20 cellular contexts compared by ENCODE assay signal in the genomic region with DNA sequence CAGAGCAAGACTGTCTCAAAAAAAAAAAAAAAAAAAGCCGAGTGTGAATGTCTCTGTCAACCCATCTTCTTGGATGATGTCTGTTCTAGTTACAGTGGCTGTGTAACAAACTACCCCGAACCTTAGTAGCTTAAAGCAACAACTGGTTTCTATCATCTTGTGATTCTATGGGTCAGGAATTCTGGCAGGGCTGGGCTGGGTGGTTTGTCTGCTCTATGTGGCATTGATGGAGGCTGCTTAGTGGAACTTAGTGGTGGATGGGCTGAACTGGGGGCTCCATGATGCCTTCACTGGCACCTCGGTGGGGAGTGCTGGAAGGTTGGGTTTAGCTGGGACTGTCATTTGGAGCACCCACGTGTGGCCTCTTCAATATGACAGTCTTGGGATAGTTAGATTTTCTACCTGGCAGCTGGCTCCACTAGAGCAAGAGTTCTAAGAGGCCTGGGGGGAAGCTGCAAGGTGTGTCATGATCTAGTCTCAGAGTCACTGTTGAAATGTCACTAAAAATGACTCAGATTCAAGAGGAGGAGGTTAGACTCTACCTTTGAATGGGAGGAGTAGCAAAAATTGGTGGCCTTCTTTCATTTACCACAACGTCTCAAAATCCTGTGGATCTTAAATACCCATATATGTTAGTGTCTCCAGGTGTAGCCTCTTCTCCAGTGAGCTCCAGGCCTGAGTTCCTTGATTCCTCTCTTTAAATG. TPM values are rescaled to one million over a fixed set of nuclear protein-coding genes. Genes with fewer than 3 reads are reported as not detected.
DNase-seq lines count a peak whose midpoint lies in the region; TF ChIP-seq lines count a peak whose summit lies in the region.
"Had no signal": no experiment of that assay in that cellular context is flagged by ENCODE, and none has a peak within 500 bp of the region (broad histone marks: within the 10 kb centered on the region; RNA-seq: fewer than 3 reads in every experiment).

No MANE protein-coding gene starts in this region.

- H3K4me3 Mint-ChIP-seq in CD4-positive, alpha-beta memory T cell, result no peak overlapping the region
- no peak overlapping the region for H3K4me3 Mint-ChIP-seq in Caco-2 (ENCODE audit: unreplicated experiment)
- H3K4me3 Mint-ChIP-seq: CD8-positive, alpha-beta T cell had no signal

- no peak overlapping the region for H3K23ac ChIP-seq in neuronal stem cell (ENCODE audit: low read depth, low read length, poor library complexity)

- no peak overlapping the region for H2AK5ac ChIP-seq in neuronal stem cell (ENCODE audit: low read depth, low read length)

- no peak overlapping the region for H2AFZ ChIP-seq in neuronal stem cell (ENCODE audit: low read length)

- H3K27me3 Mint-ChIP-seq in CD4-positive, alpha-beta memory T cell, result no peaks in the 10 kb centered on the region
- no peaks in the 10 kb centered on the region for H3K27me3 Mint-ChIP-seq in Caco-2 (ENCODE audit: insufficient read depth, unreplicated experiment)

- no peaks in the 10 kb centered on the region for H3K36me3 ChIP-seq in CD4-positive, alpha-beta memory T cell (ENCODE audit: insufficient read depth, low read length)
- H3K36me3 ChIP-seq in Caco-2 (ENCODE audit: control insufficient read depth, insufficient read depth, low read length) (no peaks in the 10 kb centered on the region), neuronal stem cell (replicated peaks in 1 of 2; ENCODE audit: control insufficient read depth in 2 of 2, insufficient read depth in 2 of 2, low read length in 2 of 2) (no peaks in the 10 kb centered on the region)
- H3K36me3 ChIP-seq: BE2C had no signal

- no peak overlapping the region for H3K4ac ChIP-seq in neuronal stem cell (ENCODE audit: low read length)

- no peak overlapping the region for H2BK12ac ChIP-seq in neuronal stem cell (ENCODE audit: low read length)

- in situ Hi-C loops in GM13976 (cut with MboI; ENCODE audit: low sequenced_read_pairs, unreplicated experiment), result no loop called here

- H2BK15ac ChIP-seq in neuronal stem cell (ENCODE audit: low read length), result no peak overlapping the region

- H3K4me1 ChIP-seq in CD4-positive, alpha-beta memory T cell (ENCODE audit: insufficient read depth, low read length), result no peaks in the 10 kb centered on the region
- peaks cover 14% of the 10 kb centered on the region for H3K4me1 ChIP-seq in Caco-2
- peaks cover 6 to 10% of the 10 kb centered on the region in 2 donors for H3K4me1 ChIP-seq in neuronal stem cell (ENCODE audit: control insufficient read depth in 2 of 2, insufficient read depth in 1 of 2, low read depth in 1 of 2, low read length in 2 of 2)
- H3K4me1 ChIP-seq: BE2C had no signal

- H3K9ac ChIP-seq in neuronal stem cell (ENCODE audit: low read depth, low read length, poor library complexity), result no peak overlapping the region

- no peaks in the 10 kb centered on the region for H3K36me3 Mint-ChIP-seq in CD4-positive, alpha-beta memory T cell
- H3K36me3 Mint-ChIP-seq in Caco-2 (ENCODE audit: insufficient read depth, unreplicated experiment), result peaks cover 4% of the 10 kb centered on the region
- H3K36me3 Mint-ChIP-seq: CD8-positive, alpha-beta T cell had no signal

- no peaks in the 10 kb centered on the region for H3K9me3 Mint-ChIP-seq in CD4-positive, alpha-beta memory T cell
- H3K9me3 Mint-ChIP-seq in Caco-2 (ENCODE audit: unreplicated experiment), result no peaks in the 10 kb centered on the region
- H3K9me3 Mint-ChIP-seq: CD8-positive, alpha-beta T cell had no signal

- POLR2A ChIA-PET in CD4-positive, alpha-beta memory T cell (lab: Charles Lee; ENCODE audit: partially characterized antibody), result no interaction called here
- POLR2A ChIA-PET in Caco-2 (lab: Charles Lee), result no interaction called here

- H4K91ac ChIP-seq in neuronal stem cell (ENCODE audit: low read depth, low read length, poor library complexity), result no peak overlapping the region

- H3K18ac ChIP-seq in neuronal stem cell (ENCODE audit: low read length), result no peak overlapping the region

- H3K14ac ChIP-seq in neuronal stem cell (ENCODE audit: low read length), result no peak overlapping the region

- CTCF ChIA-PET in CD4-positive, alpha-beta memory T cell (lab: Charles Lee; ENCODE audit: partially characterized antibody), result no interaction called here
- CTCF ChIA-PET in Caco-2 (lab: Charles Lee), result interaction anchor here (0.5 kb wide), 1 partner anchor 78 kb away, joined by 7 read pairs; no protein-coding TSS in a partner anchor

- H3K4me1 Mint-ChIP-seq in CD4-positive, alpha-beta memory T cell, result peaks cover 3 to 6% (median 5%) of the 10 kb centered on the region in 4 donors
- peaks cover 11% of the 10 kb centered on the region for H3K4me1 Mint-ChIP-seq in Caco-2 (ENCODE audit: low read depth, unreplicated experiment)

- intact Hi-C loops in CD4-positive, alpha-beta memory T cell (cut with micrococcal nuclease), result no loop called here
- intact Hi-C loops in Caco-2 (cut with micrococcal nuclease; ENCODE audit: unreplicated experiment), result no loop called here
- intact Hi-C loops in posterior vena cava (cut with DNase I), result no loop called here

- peak overlapping the region in 4 of 7 donors; percentile 13 to 45 (median 30) for H3K27ac Mint-ChIP-seq in CD4-positive, alpha-beta memory T cell
- no peak overlapping the region for H3K27ac Mint-ChIP-seq in Caco-2 (ENCODE audit: unreplicated experiment)
- H3K27ac Mint-ChIP-seq: CD8-positive, alpha-beta T cell had no signal

- H3K79me1 ChIP-seq in neuronal stem cell (ENCODE audit: low read depth, low read length), result no peaks in the 10 kb centered on the region

- BruUV-seq in Caco-2 (replicated peaks; lab: Mats Ljungman, UMichigan), result TSS peak; percentile 20

- TF ChIP-seq CTCF in Caco-2 (IDR thresholded peaks at IDR 0.05; ENCODE audit: insufficient read depth in 1 of 2, low read depth in 1 of 2, low read length in 1 of 2, severe bottlenecking in 1 of 2, unreplicated experiment in 1 of 2) (no peak), GM13976 (IDR thresholded peaks at IDR 0.05; ENCODE audit: borderline replicate concordance, control extremely low read depth, extremely low read depth, insufficient read depth, missing control alignments) (no peak)

- DNase-seq in CD4-positive, alpha-beta memory T cell, result no peak
- DNase-seq in Caco-2 (no peak), epithelial cell of prostate (ENCODE audit: low read depth, low spot score) (no peak), posterior vena cava (ENCODE audit: low spot score) (peak; percentile 29), SW480 (ENCODE audit: low spot score) (no peak), neuronal stem cell (ENCODE audit: low spot score) (no peak), GM13976 (ENCODE audit: low spot score) (no peak)
- DNase-seq: BE2C; CD8-positive, alpha-beta T cell; GF-D8; Kasumi-1; MV-4-11; NCI-H1436; NCI-H2081; NCI-H2227 treated with DMSO at 0.1 percent for 48 hours; NCI-H524 treated with DMSO at 0.1 percent for 48 hours; NK-92 treated with Interleukin-12 subunit alpha and Interleukin-12 subunit beta, amount 100 ng/mL, for 24 hours; OCI-M1 had no signal

- H2BK120ac ChIP-seq in neuronal stem cell (ENCODE audit: low read depth, low read length), result no peak overlapping the region

- H4K8ac ChIP-seq in neuronal stem cell (ENCODE audit: low read depth, low read length), result no peak overlapping the region

- no peak overlapping the region for H3K4me3 ChIP-seq in CD4-positive, alpha-beta memory T cell (ENCODE audit: low read length in 2 of 2)
- H3K4me3 ChIP-seq in Caco-2 (ENCODE audit: low read depth, low read length) (no peak overlapping the region), neuronal stem cell (ENCODE audit: low read length in 2 of 2) (no peak overlapping the region)
- H3K4me3 ChIP-seq: SK-N-MC had no signal

- no CpG with 5 or more reads among the region's 5 CpGs for WGBS in neuronal stem cell (ENCODE audit: extremely low coverage in 2 of 2, insufficient read length in 2 of 2, insufficient replicate concordance in 1 of 2), 2 donors

- no peak overlapping the region for H3K4me2 ChIP-seq in neuronal stem cell (ENCODE audit: insufficient read depth, low read length, poor library complexity, severe bottlenecking)

- H3K27ac ChIP-seq in CD4-positive, alpha-beta memory T cell (ENCODE audit: low read depth, low read length), result no peak overlapping the region
- H3K27ac ChIP-seq in epithelial cell of prostate (peak overlapping the region; percentile 1), neuronal stem cell (replicated peaks; ENCODE audit: low read length) (no peak overlapping the region)
- H3K27ac ChIP-seq: SK-N-MC had no signal

- H3K27me3 ChIP-seq in CD4-positive, alpha-beta memory T cell (ENCODE audit: insufficient read depth, low read length), result no peaks in the 10 kb centered on the region
- H3K27me3 ChIP-seq in Caco-2 (replicated peaks; ENCODE audit: control insufficient read depth, insufficient read depth, low read length), result no peaks in the 10 kb centered on the region
- H3K27me3 ChIP-seq in neuronal stem cell (ENCODE audit: control insufficient read depth in 3 of 3, insufficient read depth in 3 of 3, low read depth in 1 of 3, low read length in 3 of 3), result no peaks in the 10 kb centered on the region
- H3K27me3 ChIP-seq: BE2C had no signal

- no peak overlapping the region for H2BK5ac ChIP-seq in neuronal stem cell (ENCODE audit: low read length)

- H3K9me3 ChIP-seq in CD4-positive, alpha-beta memory T cell (ENCODE audit: control insufficient read depth in 1 of 2, low read length in 2 of 2), result no peaks in the 10 kb centered on the region
- H3K9me3 ChIP-seq in Caco-2 (no peaks in the 10 kb centered on the region), neuronal stem cell (replicated peaks in 1 of 2; ENCODE audit: control insufficient read depth in 2 of 2, insufficient read depth in 1 of 2, low read depth in 1 of 2, low read length in 2 of 2) (no peaks in the 10 kb centered on the region)
- H3K9me3 ChIP-seq: BE2C had no signal

RNA-seq across cellular contexts. Expression of a gene that starts 18.6 kb away (rescaled TPM):
- under 1 TPM; 0.64 to 1.00 TPM for total RNA-seq in CD4-positive, alpha-beta memory T cell
- not detected for polyA plus RNA-seq in CD4-positive, alpha-beta memory T cell
- total RNA-seq in Caco-2 (2022), result 4.0 and 4.1 TPM in 2 replicates
- 10 to 100 TPM in 1 of 2 donors, 1 to 10 TPM in 1; 6.5 to 10.3 TPM for total RNA-seq in posterior vena cava
- polyA plus RNA-seq in neuronal stem cell (2013, experiment 1 of 2), result 0.82 TPM
- polyA plus RNA-seq in neuronal stem cell (2013, experiment 2 of 2), result 0.90 TPM

RNA-seq across cellular contexts. Expression of a gene that starts 56.7 kb away (rescaled TPM):
- total RNA-seq in CD4-positive, alpha-beta memory T cell, result not detected
- polyA plus RNA-seq in CD4-positive, alpha-beta memory T cell, result not detected
- total RNA-seq in Caco-2 (2022), result 21.4 and 22.3 TPM in 2 replicates
- total RNA-seq in posterior vena cava, result not detected
- polyA plus RNA-seq in neuronal stem cell (2013, experiment 1 of 2), result not detected
- polyA plus RNA-seq in neuronal stem cell (2013, experiment 2 of 2), result not detected
- total RNA-seq: CD8-positive, alpha-beta T cell had no signal
- polyA plus RNA-seq: AG04450 had no signal

Comparison
In these comparisons a context has a peak if more than half of its experiments do, and no peak if none do; other contexts are left out.
1. RNA of a gene that starts 56.7 kb away (total RNA-seq): 21.4 to 22.3 TPM in Caco-2; not detected in posterior vena cava and not detected in CD4-positive, alpha-beta memory T cell; every median in the first group is over 10 times any median in the second.